ENCODE assay signal across 1 cellular context in genomic region chr16:8806272-8806983, GRCh38.
TF ChIP-seq lines count a peak whose summit lies in the region.

No MANE protein-coding gene starts in this region.

TF ChIP-seq in HCT116, 20 proteins besides CTCF, POLR2A, EP300 and RAD21 (continued from another document):
- TF ChIP-seq FOSL1 (IDR thresholded peaks at IDR 0.05; ENCODE audit: low read depth): no peak
- TF ChIP-seq SP1 (IDR thresholded peaks at IDR 0.05; ENCODE audit: low read depth): no peak
- no peak for TF ChIP-seq ELF1 (IDR thresholded peaks at IDR 0.05; ENCODE audit: borderline replicate concordance, low read depth)
- TF ChIP-seq MAX (IDR thresholded peaks at IDR 0.05): no peak
- TF ChIP-seq, protein P1, sequence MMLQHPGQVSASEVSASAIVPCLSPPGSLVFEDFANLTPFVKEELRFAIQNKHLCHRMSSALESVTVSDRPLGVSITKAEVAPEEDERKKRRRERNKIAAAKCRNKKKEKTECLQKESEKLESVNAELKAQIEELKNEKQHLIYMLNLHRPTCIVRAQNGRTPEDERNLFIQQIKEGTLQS (IDR thresholded peaks at IDR 0.05): no peak
- no peak for TF ChIP-seq ZFX (IDR thresholded peaks at IDR 0.05)
- no peak for TF ChIP-seq TCF7L2 (IDR thresholded peaks at IDR 0.05; ENCODE audit: borderline replicate concordance, extremely low read depth, insufficient read depth, insufficient read length)
- TF ChIP-seq EZH2 (IDR thresholded peaks at IDR 0.05): no peak
- TF ChIP-seq SRF (IDR thresholded peaks at IDR 0.05; ENCODE audit: low read depth): no peak
- TF ChIP-seq JUND (IDR thresholded peaks at IDR 0.05): no peak
